1 cellular context compared by ENCODE assay signal in the genomic region with DNA sequence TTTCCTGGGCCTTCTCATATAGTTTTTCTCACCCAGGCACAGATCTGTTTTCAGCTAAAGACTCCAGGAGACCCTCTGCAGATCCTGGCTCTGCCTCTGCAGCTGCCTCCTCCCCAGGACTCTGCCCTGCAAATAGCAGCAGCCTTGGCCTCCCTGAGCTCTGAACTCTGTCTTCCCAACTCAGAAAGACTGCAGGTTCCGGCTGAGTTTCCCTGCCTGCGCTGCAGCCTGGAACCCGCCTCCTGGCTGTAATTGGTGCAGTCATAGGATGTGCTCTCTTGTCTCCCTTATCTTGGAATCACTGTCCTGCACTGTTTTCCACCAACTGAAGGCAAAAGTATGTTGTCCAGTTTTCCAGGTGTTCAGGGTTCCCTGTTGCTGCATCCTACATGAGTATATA.
TF ChIP-seq lines count a peak whose summit lies in the region.

No MANE protein-coding gene starts in this region.

TF ChIP-seq in H1, 55 proteins besides CTCF, POLR2A, EP300 and RAD21:
- TF ChIP-seq ZNF274 (IDR thresholded peaks at IDR 0.05; ENCODE audit: borderline replicate concordance, extremely low read depth, low read length) (no peak), HDAC2 (IDR thresholded peaks at IDR 0.05; ENCODE audit: borderline replicate concordance in 1 of 2, low read depth in 2 of 2, low read length in 2 of 2) (no peak), KDM5A (IDR thresholded peaks at IDR 0.05; ENCODE audit: low read length) (no peak), MAFK (IDR thresholded peaks at IDR 0.05; ENCODE audit: low read depth, low read length) (no peak), SIRT6 (IDR thresholded peaks at IDR 0.05; ENCODE audit: low read length) (no peak), SP2 (IDR thresholded peaks at IDR 0.05; ENCODE audit: low read length) (no peak), EZH2 (IDR thresholded peaks at IDR 0.05; ENCODE audit: low read depth, low read length, severe bottlenecking) (no peak), PHF8 (conservative IDR thresholded peaks at IDR 0.05; ENCODE audit: low read depth, low read length) (no peak), CHD2 (IDR thresholded peaks at IDR 0.05; ENCODE audit: low read length) (no peak), KDM4A (IDR thresholded peaks at IDR 0.05; ENCODE audit: low read depth, low read length, severe bottlenecking) (no peak)
- TF ChIP-seq, protein P1, sequence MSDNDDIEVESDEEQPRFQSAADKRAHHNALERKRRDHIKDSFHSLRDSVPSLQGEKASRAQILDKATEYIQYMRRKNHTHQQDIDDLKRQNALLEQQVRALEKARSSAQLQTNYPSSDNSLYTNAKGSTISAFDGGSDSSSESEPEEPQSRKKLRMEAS (IDR thresholded peaks at IDR 0.05), result no peak
- TF ChIP-seq, protein P2, sequence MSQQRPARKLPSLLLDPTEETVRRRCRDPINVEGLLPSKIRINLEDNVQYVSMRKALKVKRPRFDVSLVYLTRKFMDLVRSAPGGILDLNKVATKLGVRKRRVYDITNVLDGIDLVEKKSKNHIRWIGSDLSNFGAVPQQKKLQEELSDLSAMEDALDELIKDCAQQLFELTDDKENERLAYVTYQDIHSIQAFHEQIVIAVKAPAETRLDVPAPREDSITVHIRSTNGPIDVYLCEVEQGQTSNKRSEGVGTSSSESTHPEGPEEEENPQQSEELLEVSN (IDR thresholded peaks at IDR 0.05), result no peak
